In genomic region chr9:124665391-124666058, GRCh38 we compare ENCODE assay signal across 1 cellular context.
TF ChIP-seq lines count a peak whose summit lies in the region.

No MANE protein-coding gene starts in this region.

TF ChIP-seq in HEK293, 187 proteins besides CTCF, POLR2A, EP300 and RAD21 (continued from another document):
- TF ChIP-seq, protein P1, sequence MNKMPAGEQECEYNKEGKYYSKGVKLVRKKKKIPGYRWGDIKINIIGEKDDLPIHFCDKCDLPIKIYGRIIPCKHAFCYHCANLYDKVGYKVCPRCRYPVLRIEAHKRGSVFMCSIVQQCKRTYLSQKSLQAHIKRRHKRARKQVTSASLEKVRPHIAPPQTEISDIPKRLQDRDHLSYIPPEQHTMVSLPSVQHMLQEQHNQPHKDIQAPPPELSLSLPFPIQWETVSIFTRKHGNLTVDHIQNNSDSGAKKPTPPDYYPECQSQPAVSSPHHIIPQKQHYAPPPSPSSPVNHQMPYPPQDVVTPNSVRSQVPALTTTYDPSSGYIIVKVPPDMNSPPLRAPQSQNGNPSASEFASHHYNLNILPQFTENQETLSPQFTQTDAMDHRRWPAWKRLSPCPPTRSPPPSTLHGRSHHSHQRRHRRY (tag by site-specific recombination; IDR thresholded peaks at IDR 0.05), result no peak
- peak; percentile 59; the same call in 1 of the 2 replicates for TF ChIP-seq ZNF629 (tag by site-specific recombination; IDR thresholded peaks at IDR 0.05)
- TF ChIP-seq OVOL3 (tag by site-specific recombination; IDR thresholded peaks at IDR 0.05), result 0 out of 2 replicates have a peak, but pooled peaks have one; percentile 40
- TF ChIP-seq, protein P2, sequence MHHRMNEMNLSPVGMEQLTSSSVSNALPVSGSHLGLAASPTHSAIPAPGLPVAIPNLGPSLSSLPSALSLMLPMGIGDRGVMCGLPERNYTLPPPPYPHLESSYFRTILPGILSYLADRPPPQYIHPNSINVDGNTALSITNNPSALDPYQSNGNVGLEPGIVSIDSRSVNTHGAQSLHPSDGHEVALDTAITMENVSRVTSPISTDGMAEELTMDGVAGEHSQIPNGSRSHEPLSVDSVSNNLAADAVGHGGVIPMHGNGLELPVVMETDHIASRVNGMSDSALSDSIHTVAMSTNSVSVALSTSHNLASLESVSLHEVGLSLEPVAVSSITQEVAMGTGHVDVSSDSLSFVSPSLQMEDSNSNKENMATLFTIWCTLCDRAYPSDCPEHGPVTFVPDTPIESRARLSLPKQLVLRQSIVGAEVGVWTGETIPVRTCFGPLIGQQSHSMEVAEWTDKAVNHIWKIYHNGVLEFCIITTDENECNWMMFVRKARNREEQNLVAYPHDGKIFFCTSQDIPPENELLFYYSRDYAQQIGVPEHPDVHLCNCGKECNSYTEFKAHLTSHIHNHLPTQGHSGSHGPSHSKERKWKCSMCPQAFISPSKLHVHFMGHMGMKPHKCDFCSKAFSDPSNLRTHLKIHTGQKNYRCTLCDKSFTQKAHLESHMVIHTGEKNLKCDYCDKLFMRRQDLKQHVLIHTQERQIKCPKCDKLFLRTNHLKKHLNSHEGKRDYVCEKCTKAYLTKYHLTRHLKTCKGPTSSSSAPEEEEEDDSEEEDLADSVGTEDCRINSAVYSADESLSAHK (tag by site-specific recombination; IDR thresholded peaks at IDR 0.05), result no peak
- 0 out of 2 replicates have a peak, but pooled peaks have one; percentile 33 for TF ChIP-seq ZNF600 (tag by site-specific recombination; IDR thresholded peaks at IDR 0.05)
- no peak for TF ChIP-seq ZBTB48 (tag by site-specific recombination; IDR thresholded peaks at IDR 0.05)
- TF ChIP-seq RBAK (tag by site-specific recombination; IDR thresholded peaks at IDR 0.05), result no peak
- no peak for TF ChIP-seq KLF7 (tag by site-specific recombination; IDR thresholded peaks at IDR 0.05; ENCODE audit: borderline replicate concordance)
- TF ChIP-seq SP2 (tag by site-specific recombination; IDR thresholded peaks at IDR 0.05), result no peak
- TF ChIP-seq ZBTB17 (tag by site-specific recombination; IDR thresholded peaks at IDR 0.05), result peak; percentile 50
- no peak for TF ChIP-seq ZNF571 (tag by site-specific recombination; IDR thresholded peaks at IDR 0.05)
- TF ChIP-seq ZNF76 (tag by site-specific recombination; IDR thresholded peaks at IDR 0.05; ENCODE audit: borderline replicate concordance, low read depth), result no peak
- TF ChIP-seq ZNF513 (tag by site-specific recombination; IDR thresholded peaks at IDR 0.05), result peak; percentile 23; the same call in 1 of the 2 replicates
- TF ChIP-seq ZNF239 (tag by site-specific recombination; IDR thresholded peaks at IDR 0.05), result no peak
- no peak for TF ChIP-seq ZNF391 (tag by site-specific recombination; IDR thresholded peaks at IDR 0.05; ENCODE audit: borderline replicate concordance, low read depth)
- no peak for TF ChIP-seq ZNF175 (tag by site-specific recombination; IDR thresholded peaks at IDR 0.05)
- TF ChIP-seq ZNF518A (tag by site-specific recombination; conservative IDR thresholded peaks at IDR 0.05; ENCODE audit: low read depth), result no peak
- TF ChIP-seq ZNF280D (tag by site-specific recombination; IDR thresholded peaks at IDR 0.05), result no peak
- TF ChIP-seq, protein P3, sequence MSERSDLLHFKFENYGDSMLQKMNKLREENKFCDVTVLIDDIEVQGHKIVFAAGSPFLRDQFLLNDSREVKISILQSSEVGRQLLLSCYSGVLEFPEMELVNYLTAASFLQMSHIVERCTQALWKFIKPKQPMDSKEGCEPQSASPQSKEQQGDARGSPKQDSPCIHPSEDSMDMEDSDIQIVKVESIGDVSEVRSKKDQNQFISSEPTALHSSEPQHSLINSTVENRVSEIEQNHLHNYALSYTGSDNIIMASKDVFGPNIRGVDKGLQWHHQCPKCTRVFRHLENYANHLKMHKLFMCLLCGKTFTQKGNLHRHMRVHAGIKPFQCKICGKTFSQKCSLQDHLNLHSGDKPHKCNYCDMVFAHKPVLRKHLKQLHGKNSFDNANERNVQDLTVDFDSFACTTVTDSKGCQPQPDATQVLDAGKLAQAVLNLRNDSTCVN (tag by site-specific recombination; optimal IDR thresholded peaks at IDR 0.05), result no peak
- peak; percentile 50; the same call in 1 of the 2 replicates for TF ChIP-seq MYNN (tag by site-specific recombination; IDR thresholded peaks at IDR 0.05; ENCODE audit: borderline replicate concordance)
- TF ChIP-seq OSR2 (tag by site-specific recombination; IDR thresholded peaks at IDR 0.05), result peak; percentile 48; the same call in 1 of the 2 replicates
